12 cellular contexts compared by ENCODE assay signal in genomic region chr5:154513669-154514084, GRCh38. TPM values are rescaled to one million over a fixed set of nuclear protein-coding genes. Genes with fewer than 3 reads are reported as not detected.
DNase-seq lines count a peak whose midpoint lies in the region; ATAC-seq and TF ChIP-seq lines count a peak whose summit lies in the region.
"Had no signal": no experiment of that assay in that cellular context is flagged by ENCODE, and none has a peak within 500 bp of the region (broad histone marks: within the 10 kb centered on the region; RNA-seq: fewer than 3 reads in every experiment).

No MANE protein-coding gene starts in this region.

- no peak overlapping the region for H3K27ac ChIP-seq in OCI-LY7 (ENCODE audit: low read depth, low read length, poor library complexity, severe bottlenecking)
- H3K27ac ChIP-seq: dorsolateral prefrontal cortex, right atrium auricular region had no signal

- no peaks in the 10 kb centered on the region for H3K36me3 ChIP-seq in OCI-LY7 (ENCODE audit: insufficient read depth, low read length)
- H3K36me3 ChIP-seq: right atrium auricular region had no signal

- no peak overlapping the region for H3K4me3 ChIP-seq in cardiac fibroblast (replicated peaks in 1 of 2; ENCODE audit: low read depth in 2 of 2, low read length in 2 of 2)
- no peak overlapping the region for H3K4me3 ChIP-seq in OCI-LY7 (ENCODE audit: low read depth, low read length, poor library complexity, severe bottlenecking)
- H3K4me3 ChIP-seq: dorsolateral prefrontal cortex, right atrium auricular region had no signal

- ATAC-seq in GM21360 (IDR thresholded peaks at IDR 0.05; ENCODE audit: unreplicated experiment) (peak; percentile 35), HG03565 (IDR thresholded peaks at IDR 0.05; ENCODE audit: unreplicated experiment) (peak; percentile 26), HG03280 (IDR thresholded peaks at IDR 0.05; ENCODE audit: unreplicated experiment) (no peak)

- CTCF ChIA-PET in OCI-LY7 (lab: Charles Lee; ENCODE audit: unreplicated experiment), result no interaction called here

- no TSS peak for BruUV-seq in OCI-LY7 (replicated peaks; lab: Mats Ljungman, UMichigan)

- POLR2A ChIA-PET in OCI-LY7 (lab: Charles Lee), result no interaction called here

- no peak overlapping the region for H2AFZ ChIP-seq in OCI-LY7 (ENCODE audit: low read length)

- H4K20me1 ChIP-seq in OCI-LY7 (ENCODE audit: insufficient read depth, low read length), result no peaks in the 10 kb centered on the region

- DNase-seq in GM03348 (ENCODE audit: low spot score) (peak; percentile 46), cardiac fibroblast (ENCODE audit: low read depth in 2 of 2) (peak; percentile 4 to 18), COR-L47 (lab: John Stamatoyannopoulos, UW) (no peak), OCI-LY7 (ENCODE audit: low spot score) (no peak), NCI-H1694 (lab: John Stamatoyannopoulos, UW) (no peak)
- DNase-seq: Caco-2, dorsolateral prefrontal cortex, NCI-H526 had no signal

- intact Hi-C loops in OCI-LY7 (cut with micrococcal nuclease; ENCODE audit: unreplicated experiment), result no loop called here

- no peaks in the 10 kb centered on the region for H3K9me3 ChIP-seq in OCI-LY7 (ENCODE audit: low read length)
- H3K9me3 ChIP-seq: Caco-2, right atrium auricular region had no signal

- TF ChIP-seq CTCF in cardiac fibroblast (IDR thresholded peaks at IDR 0.05; ENCODE audit: low read depth, low read length), result no peak
- TF ChIP-seq CTCF in OCI-LY7 (conservative IDR thresholded peaks at IDR 0.05; ENCODE audit: low read length), result no peak

- no peaks in the 10 kb centered on the region for H3K4me1 ChIP-seq in OCI-LY7 (ENCODE audit: insufficient read depth, low read length, poor library complexity, severe bottlenecking)
- H3K4me1 ChIP-seq: Caco-2, right atrium auricular region had no signal

- no peak overlapping the region for H3K4me2 ChIP-seq in OCI-LY7 (ENCODE audit: low read length)

- H3K79me2 ChIP-seq in OCI-LY7 (ENCODE audit: insufficient read depth, low read depth, low read length), result no peaks in the 10 kb centered on the region

- no peaks in the 10 kb centered on the region for H3K9me2 ChIP-seq in OCI-LY7 (ENCODE audit: insufficient read depth, low read length)

RNA-seq across cellular contexts. Expression of gene HAND1, which starts 35.6 kb away (rescaled TPM):
- not detected in 2 replicates for total RNA-seq in OCI-LY7 (2014; rRNA removed; shearing (Covaris generic))
- not detected in 2 replicates for total RNA-seq in OCI-LY7 (2022)

Comparison
In these comparisons a context has a peak if more than half of its experiments do, and no peak if none do; other contexts are left out.
1. DNase-seq: peak in GM03348 (single experiment) and cardiac fibroblast (2 of 2); none in COR-L47 (single experiment), OCI-LY7 (single experiment) and NCI-H1694 (single experiment).